ENCODE assay signal across 1 cellular context in genomic region chr1:63522891-63523728, GRCh38.
TF ChIP-seq lines count a peak whose summit lies in the region.

A gene with protein sequence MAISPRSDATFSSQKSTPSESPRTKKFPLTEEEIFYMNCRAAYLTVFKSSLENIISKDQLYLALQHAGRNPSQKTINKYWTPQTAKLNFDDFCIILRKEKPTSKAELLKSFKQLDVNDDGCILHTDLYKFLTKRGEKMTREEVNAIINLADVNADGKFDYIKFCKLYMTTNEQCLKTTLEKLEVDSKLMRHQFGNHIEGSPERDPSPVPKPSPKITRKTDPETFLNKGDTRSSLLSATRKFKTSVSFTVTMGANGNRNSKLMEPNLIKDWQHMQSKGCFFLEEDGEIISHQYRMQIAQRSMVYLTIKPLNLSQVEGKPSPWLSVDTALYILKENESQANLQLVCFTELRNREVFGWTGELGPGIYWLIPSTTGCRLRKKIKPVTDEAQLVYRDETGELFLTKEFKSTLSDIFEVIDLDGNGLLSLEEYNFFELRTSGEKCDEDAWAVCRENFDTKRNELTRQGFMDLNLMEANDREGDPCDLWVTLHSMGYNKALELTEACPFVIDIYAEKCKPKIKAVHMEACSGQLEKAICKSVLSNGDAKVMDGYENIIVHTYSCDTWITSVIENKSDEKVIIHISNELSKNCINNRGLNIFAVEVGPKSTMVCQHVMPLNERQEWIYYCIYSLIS (plus strand): TSS chr1:63523525. CDS start chr1:63525573, 2,048 bp downstream.
A gene with protein sequence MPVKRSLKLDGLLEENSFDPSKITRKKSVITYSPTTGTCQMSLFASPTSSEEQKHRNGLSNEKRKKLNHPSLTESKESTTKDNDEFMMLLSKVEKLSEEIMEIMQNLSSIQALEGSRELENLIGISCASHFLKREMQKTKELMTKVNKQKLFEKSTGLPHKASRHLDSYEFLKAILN (minus strand): TSS chr1:63523225. CDS start chr1:63523133, 92 bp downstream.

TF ChIP-seq in HepG2, 621 proteins besides CTCF, POLR2A, EP300 and RAD21 (continued from another document and continues in another):
- TF ChIP-seq, protein P1, sequence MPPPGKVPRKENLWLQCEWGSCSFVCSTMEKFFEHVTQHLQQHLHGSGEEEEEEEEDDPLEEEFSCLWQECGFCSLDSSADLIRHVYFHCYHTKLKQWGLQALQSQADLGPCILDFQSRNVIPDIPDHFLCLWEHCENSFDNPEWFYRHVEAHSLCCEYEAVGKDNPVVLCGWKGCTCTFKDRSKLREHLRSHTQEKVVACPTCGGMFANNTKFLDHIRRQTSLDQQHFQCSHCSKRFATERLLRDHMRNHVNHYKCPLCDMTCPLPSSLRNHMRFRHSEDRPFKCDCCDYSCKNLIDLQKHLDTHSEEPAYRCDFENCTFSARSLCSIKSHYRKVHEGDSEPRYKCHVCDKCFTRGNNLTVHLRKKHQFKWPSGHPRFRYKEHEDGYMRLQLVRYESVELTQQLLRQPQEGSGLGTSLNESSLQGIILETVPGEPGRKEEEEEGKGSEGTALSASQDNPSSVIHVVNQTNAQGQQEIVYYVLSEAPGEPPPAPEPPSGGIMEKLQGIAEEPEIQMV (CRISPR knock-in tag; IDR thresholded peaks at IDR 0.05; ENCODE audit: low read depth), result 0 out of 2 replicates have a peak, but pooled peaks have one; percentile 46
- TF ChIP-seq, protein P2, sequence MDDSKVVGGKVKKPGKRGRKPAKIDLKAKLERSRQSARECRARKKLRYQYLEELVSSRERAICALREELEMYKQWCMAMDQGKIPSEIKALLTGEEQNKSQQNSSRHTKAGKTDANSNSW (CRISPR knock-in tag; IDR thresholded peaks at IDR 0.05; ENCODE audit: borderline replicate concordance), result peak; percentile 67; the same call in 1 of the 2 replicates
- peak; percentile 62 for TF ChIP-seq PHF5A (CRISPR knock-in tag; IDR thresholded peaks at IDR 0.05; ENCODE audit: low read depth, unreplicated experiment)
- TF ChIP-seq HMG20B (CRISPR knock-in tag; conservative IDR thresholded peaks at IDR 0.05), result 0 out of 2 replicates have a peak, but pooled peaks have one; percentile 54
- peak; percentile 91 for TF ChIP-seq ZNF749 (CRISPR knock-in tag; IDR thresholded peaks at IDR 0.05; ENCODE audit: borderline replicate concordance)
- TF ChIP-seq FOXM1 (CRISPR knock-in tag; IDR thresholded peaks at IDR 0.05), result no peak
- no peak for TF ChIP-seq SP1 (IDR thresholded peaks at IDR 0.05)
- peak; percentile 75; the same call in 1 of the 2 replicates for TF ChIP-seq SP1 (CRISPR knock-in tag; IDR thresholded peaks at IDR 0.05)
- TF ChIP-seq PAXIP1 (CRISPR knock-in tag; conservative IDR thresholded peaks at IDR 0.05), result peak; percentile 49; the same call in 1 of the 2 replicates
- TF ChIP-seq, protein P3, sequence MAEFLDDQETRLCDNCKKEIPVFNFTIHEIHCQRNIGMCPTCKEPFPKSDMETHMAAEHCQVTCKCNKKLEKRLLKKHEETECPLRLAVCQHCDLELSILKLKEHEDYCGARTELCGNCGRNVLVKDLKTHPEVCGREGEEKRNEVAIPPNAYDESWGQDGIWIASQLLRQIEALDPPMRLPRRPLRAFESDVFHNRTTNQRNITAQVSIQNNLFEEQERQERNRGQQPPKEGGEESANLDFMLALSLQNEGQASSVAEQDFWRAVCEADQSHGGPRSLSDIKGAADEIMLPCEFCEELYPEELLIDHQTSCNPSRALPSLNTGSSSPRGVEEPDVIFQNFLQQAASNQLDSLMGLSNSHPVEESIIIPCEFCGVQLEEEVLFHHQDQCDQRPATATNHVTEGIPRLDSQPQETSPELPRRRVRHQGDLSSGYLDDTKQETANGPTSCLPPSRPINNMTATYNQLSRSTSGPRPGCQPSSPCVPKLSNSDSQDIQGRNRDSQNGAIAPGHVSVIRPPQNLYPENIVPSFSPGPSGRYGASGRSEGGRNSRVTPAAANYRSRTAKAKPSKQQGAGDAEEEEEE (CRISPR knock-in tag; IDR thresholded peaks at IDR 0.05; ENCODE audit: borderline replicate concordance), result no peak
- TF ChIP-seq PRDM4 (CRISPR knock-in tag; IDR thresholded peaks at IDR 0.05; ENCODE audit: borderline replicate concordance), result no peak
- TF ChIP-seq, protein P4, sequence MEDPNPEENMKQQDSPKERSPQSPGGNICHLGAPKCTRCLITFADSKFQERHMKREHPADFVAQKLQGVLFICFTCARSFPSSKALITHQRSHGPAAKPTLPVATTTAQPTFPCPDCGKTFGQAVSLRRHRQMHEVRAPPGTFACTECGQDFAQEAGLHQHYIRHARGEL (CRISPR knock-in tag; IDR thresholded peaks at IDR 0.05), result no peak
- no peak for TF ChIP-seq CSRNP2 (CRISPR knock-in tag; conservative IDR thresholded peaks at IDR 0.05; ENCODE audit: low read depth)
- TF ChIP-seq, protein P5, sequence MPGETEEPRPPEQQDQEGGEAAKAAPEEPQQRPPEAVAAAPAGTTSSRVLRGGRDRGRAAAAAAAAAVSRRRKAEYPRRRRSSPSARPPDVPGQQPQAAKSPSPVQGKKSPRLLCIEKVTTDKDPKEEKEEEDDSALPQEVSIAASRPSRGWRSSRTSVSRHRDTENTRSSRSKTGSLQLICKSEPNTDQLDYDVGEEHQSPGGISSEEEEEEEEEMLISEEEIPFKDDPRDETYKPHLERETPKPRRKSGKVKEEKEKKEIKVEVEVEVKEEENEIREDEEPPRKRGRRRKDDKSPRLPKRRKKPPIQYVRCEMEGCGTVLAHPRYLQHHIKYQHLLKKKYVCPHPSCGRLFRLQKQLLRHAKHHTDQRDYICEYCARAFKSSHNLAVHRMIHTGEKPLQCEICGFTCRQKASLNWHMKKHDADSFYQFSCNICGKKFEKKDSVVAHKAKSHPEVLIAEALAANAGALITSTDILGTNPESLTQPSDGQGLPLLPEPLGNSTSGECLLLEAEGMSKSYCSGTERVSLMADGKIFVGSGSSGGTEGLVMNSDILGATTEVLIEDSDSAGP (CRISPR knock-in tag; IDR thresholded peaks at IDR 0.05; ENCODE audit: borderline replicate concordance), result peak; percentile 94
- TF ChIP-seq ZBTB43 (CRISPR knock-in tag; conservative IDR thresholded peaks at IDR 0.05), result peak; percentile 77; the same call in 1 of the 2 replicates
- peak; percentile 47 for TF ChIP-seq YY1 (IDR thresholded peaks at IDR 0.05; ENCODE audit: insufficient read depth, insufficient replicate concordance, low read depth, low read length)
- 0 out of 2 replicates have a peak, but pooled peaks have one; percentile 1 for TF ChIP-seq ZSCAN20 (CRISPR knock-in tag; IDR thresholded peaks at IDR 0.05; ENCODE audit: borderline replicate concordance)
- TF ChIP-seq NFE2 (CRISPR knock-in tag; IDR thresholded peaks at IDR 0.05), result no peak
- no peak for TF ChIP-seq KLF11 (CRISPR knock-in tag; IDR thresholded peaks at IDR 0.05)
- no peak for TF ChIP-seq TBP (CRISPR knock-in tag; IDR thresholded peaks at IDR 0.05)
- peak; percentile 51; the same call in 1 of the 2 replicates for TF ChIP-seq FOXK2 (IDR thresholded peaks at IDR 0.05)
- TF ChIP-seq ZFP82 (CRISPR knock-in tag; IDR thresholded peaks at IDR 0.05; ENCODE audit: borderline replicate concordance), result no peak
- peak; percentile 99 for TF ChIP-seq KMT2B (CRISPR knock-in tag; IDR thresholded peaks at IDR 0.05)
- no peak for TF ChIP-seq AGO1 (IDR thresholded peaks at IDR 0.05; ENCODE audit: low read depth, low read length, poor library complexity, severe bottlenecking)
- TF ChIP-seq, protein P6, sequence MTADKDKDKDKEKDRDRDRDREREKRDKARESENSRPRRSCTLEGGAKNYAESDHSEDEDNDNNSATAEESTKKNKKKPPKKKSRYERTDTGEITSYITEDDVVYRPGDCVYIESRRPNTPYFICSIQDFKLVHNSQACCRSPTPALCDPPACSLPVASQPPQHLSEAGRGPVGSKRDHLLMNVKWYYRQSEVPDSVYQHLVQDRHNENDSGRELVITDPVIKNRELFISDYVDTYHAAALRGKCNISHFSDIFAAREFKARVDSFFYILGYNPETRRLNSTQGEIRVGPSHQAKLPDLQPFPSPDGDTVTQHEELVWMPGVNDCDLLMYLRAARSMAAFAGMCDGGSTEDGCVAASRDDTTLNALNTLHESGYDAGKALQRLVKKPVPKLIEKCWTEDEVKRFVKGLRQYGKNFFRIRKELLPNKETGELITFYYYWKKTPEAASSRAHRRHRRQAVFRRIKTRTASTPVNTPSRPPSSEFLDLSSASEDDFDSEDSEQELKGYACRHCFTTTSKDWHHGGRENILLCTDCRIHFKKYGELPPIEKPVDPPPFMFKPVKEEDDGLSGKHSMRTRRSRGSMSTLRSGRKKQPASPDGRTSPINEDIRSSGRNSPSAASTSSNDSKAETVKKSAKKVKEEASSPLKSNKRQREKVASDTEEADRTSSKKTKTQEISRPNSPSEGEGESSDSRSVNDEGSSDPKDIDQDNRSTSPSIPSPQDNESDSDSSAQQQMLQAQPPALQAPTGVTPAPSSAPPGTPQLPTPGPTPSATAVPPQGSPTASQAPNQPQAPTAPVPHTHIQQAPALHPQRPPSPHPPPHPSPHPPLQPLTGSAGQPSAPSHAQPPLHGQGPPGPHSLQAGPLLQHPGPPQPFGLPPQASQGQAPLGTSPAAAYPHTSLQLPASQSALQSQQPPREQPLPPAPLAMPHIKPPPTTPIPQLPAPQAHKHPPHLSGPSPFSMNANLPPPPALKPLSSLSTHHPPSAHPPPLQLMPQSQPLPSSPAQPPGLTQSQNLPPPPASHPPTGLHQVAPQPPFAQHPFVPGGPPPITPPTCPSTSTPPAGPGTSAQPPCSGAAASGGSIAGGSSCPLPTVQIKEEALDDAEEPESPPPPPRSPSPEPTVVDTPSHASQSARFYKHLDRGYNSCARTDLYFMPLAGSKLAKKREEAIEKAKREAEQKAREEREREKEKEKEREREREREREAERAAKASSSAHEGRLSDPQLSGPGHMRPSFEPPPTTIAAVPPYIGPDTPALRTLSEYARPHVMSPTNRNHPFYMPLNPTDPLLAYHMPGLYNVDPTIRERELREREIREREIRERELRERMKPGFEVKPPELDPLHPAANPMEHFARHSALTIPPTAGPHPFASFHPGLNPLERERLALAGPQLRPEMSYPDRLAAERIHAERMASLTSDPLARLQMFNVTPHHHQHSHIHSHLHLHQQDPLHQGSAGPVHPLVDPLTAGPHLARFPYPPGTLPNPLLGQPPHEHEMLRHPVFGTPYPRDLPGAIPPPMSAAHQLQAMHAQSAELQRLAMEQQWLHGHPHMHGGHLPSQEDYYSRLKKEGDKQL (CRISPR knock-in tag; IDR thresholded peaks at IDR 0.05; ENCODE audit: low read depth), result no peak
- 0 out of 4 replicates have a peak, but pooled peaks have one; percentile 1 to 3 for TF ChIP-seq MAFK (conservative IDR thresholded peaks at IDR 0.05 in 1 of 2, IDR thresholded peaks at IDR 0.05 in 1 of 2; ENCODE audit: low read length in 2 of 2)
